ENCODE assay signal across 1 cellular context in genomic region chr2:127514485-127514884, GRCh38.
A peak's percentile ranks its signal among the peaks of the same experiment; 100 is the strongest.
TF ChIP-seq lines count a peak whose summit lies in the region.

No MANE protein-coding gene starts in this region.

TF ChIP-seq in HepG2, 621 proteins besides CTCF, POLR2A, EP300 and RAD21:
- no peak for TF ChIP-seq DNMT1 (CRISPR knock-in tag; IDR thresholded peaks at IDR 0.05)
- TF ChIP-seq ZNF768 (CRISPR knock-in tag; IDR thresholded peaks at IDR 0.05) = 0 out of 2 replicates have a peak, but pooled peaks have one; percentile 19
- no peak for TF ChIP-seq RFX3 (CRISPR knock-in tag; IDR thresholded peaks at IDR 0.05)
- no peak for TF ChIP-seq TOPORS (CRISPR knock-in tag; IDR thresholded peaks at IDR 0.05)
- TF ChIP-seq SIX1 (CRISPR knock-in tag; IDR thresholded peaks at IDR 0.05; ENCODE audit: borderline replicate concordance) = no peak
- TF ChIP-seq ZBTB38 (CRISPR knock-in tag; IDR thresholded peaks at IDR 0.05) = 0 out of 2 replicates have a peak, but pooled peaks have one; percentile 16
- TF ChIP-seq ZKSCAN8 (CRISPR knock-in tag; IDR thresholded peaks at IDR 0.05; ENCODE audit: borderline replicate concordance) = no peak
- no peak for TF ChIP-seq ZBTB26 (CRISPR knock-in tag; IDR thresholded peaks at IDR 0.05; ENCODE audit: borderline replicate concordance)
- no peak for TF ChIP-seq KDM2A (CRISPR knock-in tag; IDR thresholded peaks at IDR 0.05; ENCODE audit: borderline replicate concordance, low read depth)
- TF ChIP-seq TERF1 (CRISPR knock-in tag; IDR thresholded peaks at IDR 0.05) = no peak
- no peak for TF ChIP-seq THAP7 (CRISPR knock-in tag; IDR thresholded peaks at IDR 0.05)
- no peak for TF ChIP-seq ZNF800 (CRISPR knock-in tag; IDR thresholded peaks at IDR 0.05)
- TF ChIP-seq ZNF530 (CRISPR knock-in tag; IDR thresholded peaks at IDR 0.05; ENCODE audit: low read depth) = no peak
- TF ChIP-seq ZFAT (CRISPR knock-in tag; conservative IDR thresholded peaks at IDR 0.05) = no peak
- peak; percentile 55 for TF ChIP-seq AGO2 (optimal IDR thresholded peaks at IDR 0.05; ENCODE audit: low read depth, low read length)
- TF ChIP-seq ZMYM4 (CRISPR knock-in tag; IDR thresholded peaks at IDR 0.05) = no peak
- TF ChIP-seq MXD1 (CRISPR knock-in tag; IDR thresholded peaks at IDR 0.05) = no peak
- no peak for TF ChIP-seq MBNL3 (CRISPR knock-in tag; conservative IDR thresholded peaks at IDR 0.05)
- TF ChIP-seq TBL1XR1 (IDR thresholded peaks at IDR 0.05; ENCODE audit: borderline replicate concordance, low read length, partially characterized antibody) = no peak
- no peak for TF ChIP-seq PHF5A (CRISPR knock-in tag; IDR thresholded peaks at IDR 0.05; ENCODE audit: low read depth, unreplicated experiment)
- peak; percentile 35 for TF ChIP-seq ZNF687 (CRISPR knock-in tag; IDR thresholded peaks at IDR 0.05)
- no peak for TF ChIP-seq GTF3A (CRISPR knock-in tag; conservative IDR thresholded peaks at IDR 0.05)
TF ChIP-seq in HepG2: peak in this region for 4.
